ENCODE assay signal across 2 cellular contexts in the genomic region with DNA sequence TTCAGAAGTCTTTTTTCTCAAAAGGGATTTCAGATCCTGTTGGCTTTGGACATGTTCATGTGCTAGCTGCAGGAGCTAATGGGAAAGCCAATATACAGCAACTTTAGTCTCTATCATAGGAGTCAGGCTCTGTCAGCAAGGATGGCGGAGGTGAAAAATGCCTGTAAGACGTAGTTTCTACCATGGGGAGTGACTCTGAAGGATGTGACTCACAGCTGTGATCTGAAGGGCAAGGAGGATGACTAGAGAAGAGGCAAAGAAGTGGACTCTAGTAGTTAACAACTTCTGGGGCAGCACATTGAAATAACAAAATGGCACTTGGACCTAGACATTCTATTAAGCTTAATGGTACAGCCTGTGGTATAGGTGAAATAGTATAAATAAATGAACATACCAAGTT.
TF ChIP-seq lines count a peak whose summit lies in the region.

No MANE protein-coding gene starts in this region.

TF ChIP-seq in IMR-90, 13 proteins besides CTCF, POLR2A, EP300 and RAD21:
- TF ChIP-seq MXI1 (IDR thresholded peaks at IDR 0.05; ENCODE audit: borderline replicate concordance, low read depth, low read length) = no peak
- TF ChIP-seq NFE2L2 (IDR thresholded peaks at IDR 0.05; ENCODE audit: low read depth, low read length) = no peak
- 0 out of 2 replicates have a peak, but pooled peaks have one; percentile 31 for TF ChIP-seq FOS (IDR thresholded peaks at IDR 0.05; ENCODE audit: low read depth, low read length)
- TF ChIP-seq CEBPB (IDR thresholded peaks at IDR 0.05; ENCODE audit: low read depth, low read length) = no peak
- TF ChIP-seq RCOR1 (IDR thresholded peaks at IDR 0.05; ENCODE audit: insufficient replicate concordance, low read length) = no peak
- TF ChIP-seq MAZ (IDR thresholded peaks at IDR 0.05; ENCODE audit: borderline replicate concordance, low read depth, low read length) = no peak
TF ChIP-seq in IMR-90: peak in this region for 1.

TF ChIP-seq in K562, 482 proteins besides CTCF, POLR2A, EP300 and RAD21:
- no peak for TF ChIP-seq RNF2 (IDR thresholded peaks at IDR 0.05)
- no peak for TF ChIP-seq ZNF23 (CRISPR knock-in tag; IDR thresholded peaks at IDR 0.05)
- TF ChIP-seq TBP (optimal IDR thresholded peaks at IDR 0.05; ENCODE audit: low read depth, low read length) = no peak
- no peak for TF ChIP-seq KLF13 (tag; IDR thresholded peaks at IDR 0.05; ENCODE audit: borderline replicate concordance, low read depth)
- TF ChIP-seq, protein P1, sequence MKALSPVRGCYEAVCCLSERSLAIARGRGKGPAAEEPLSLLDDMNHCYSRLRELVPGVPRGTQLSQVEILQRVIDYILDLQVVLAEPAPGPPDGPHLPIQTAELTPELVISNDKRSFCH (CRISPR knock-in tag; IDR thresholded peaks at IDR 0.05) = no peak
- TF ChIP-seq, protein P1 (tag; IDR thresholded peaks at IDR 0.05) = no peak
- TF ChIP-seq, protein P2, sequence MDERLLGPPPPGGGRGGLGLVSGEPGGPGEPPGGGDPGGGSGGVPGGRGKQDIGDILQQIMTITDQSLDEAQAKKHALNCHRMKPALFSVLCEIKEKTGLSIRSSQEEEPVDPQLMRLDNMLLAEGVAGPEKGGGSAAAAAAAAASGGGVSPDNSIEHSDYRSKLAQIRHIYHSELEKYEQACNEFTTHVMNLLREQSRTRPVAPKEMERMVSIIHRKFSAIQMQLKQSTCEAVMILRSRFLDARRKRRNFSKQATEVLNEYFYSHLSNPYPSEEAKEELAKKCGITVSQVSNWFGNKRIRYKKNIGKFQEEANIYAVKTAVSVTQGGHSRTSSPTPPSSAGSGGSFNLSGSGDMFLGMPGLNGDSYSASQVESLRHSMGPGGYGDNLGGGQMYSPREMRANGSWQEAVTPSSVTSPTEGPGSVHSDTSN (CRISPR knock-in tag; IDR thresholded peaks at IDR 0.05; ENCODE audit: low read depth) = no peak
- TF ChIP-seq, protein P2 (tag; conservative IDR thresholded peaks at IDR 0.05; ENCODE audit: low read depth) = no peak
- TF ChIP-seq ZNF76 (CRISPR knock-in tag; IDR thresholded peaks at IDR 0.05; ENCODE audit: borderline replicate concordance) = no peak
- TF ChIP-seq FOSL1 (tag; conservative IDR thresholded peaks at IDR 0.05) = peak; percentile 57
